In genomic region chr12:45991289-45992249, GRCh38 we compare ENCODE assay signal across 1 cellular context.
TF ChIP-seq lines count a peak whose summit lies in the region.

No MANE protein-coding gene starts in this region.

TF ChIP-seq in K562, 482 proteins besides CTCF, POLR2A, EP300 and RAD21 (continued from another document and continues in another):
- TF ChIP-seq, protein P1, sequence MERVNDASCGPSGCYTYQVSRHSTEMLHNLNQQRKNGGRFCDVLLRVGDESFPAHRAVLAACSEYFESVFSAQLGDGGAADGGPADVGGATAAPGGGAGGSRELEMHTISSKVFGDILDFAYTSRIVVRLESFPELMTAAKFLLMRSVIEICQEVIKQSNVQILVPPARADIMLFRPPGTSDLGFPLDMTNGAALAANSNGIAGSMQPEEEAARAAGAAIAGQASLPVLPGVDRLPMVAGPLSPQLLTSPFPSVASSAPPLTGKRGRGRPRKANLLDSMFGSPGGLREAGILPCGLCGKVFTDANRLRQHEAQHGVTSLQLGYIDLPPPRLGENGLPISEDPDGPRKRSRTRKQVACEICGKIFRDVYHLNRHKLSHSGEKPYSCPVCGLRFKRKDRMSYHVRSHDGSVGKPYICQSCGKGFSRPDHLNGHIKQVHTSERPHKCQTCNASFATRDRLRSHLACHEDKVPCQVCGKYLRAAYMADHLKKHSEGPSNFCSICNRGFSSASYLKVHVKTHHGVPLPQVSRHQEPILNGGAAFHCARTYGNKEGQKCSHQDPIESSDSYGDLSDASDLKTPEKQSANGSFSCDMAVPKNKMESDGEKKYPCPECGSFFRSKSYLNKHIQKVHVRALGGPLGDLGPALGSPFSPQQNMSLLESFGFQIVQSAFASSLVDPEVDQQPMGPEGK (CRISPR knock-in tag; IDR thresholded peaks at IDR 0.05; ENCODE audit: borderline replicate concordance): 0 out of 2 replicates have a peak, but pooled peaks have one; percentile 25
- TF ChIP-seq RNF219 (CRISPR knock-in tag; IDR thresholded peaks at IDR 0.05) (no peak), ZBTB40 (IDR thresholded peaks at IDR 0.05) (peak; percentile 89), ZBTB40 (CRISPR knock-in tag; IDR thresholded peaks at IDR 0.05) (peak; percentile 73), NCOA6 (IDR thresholded peaks at IDR 0.05) (0 out of 2 replicates have a peak, but pooled peaks have one; percentile 39), HMGN3 (IDR thresholded peaks at IDR 0.05; ENCODE audit: borderline replicate concordance, extremely low read depth, insufficient read length, low read depth, low read length) (peak; percentile 82), E2F3 (CRISPR knock-in tag; IDR thresholded peaks at IDR 0.05) (peak; percentile 45; the same call in 1 of the 2 replicates), MAZ (CRISPR knock-in tag; conservative IDR thresholded peaks at IDR 0.05 in 1 of 2, IDR thresholded peaks at IDR 0.05 in 1 of 2) (peak; percentile 79 to 82), ZNF316 (IDR thresholded peaks at IDR 0.05) (peak; percentile 47; the same call in 1 of the 2 replicates), BDP1 (IDR thresholded peaks at IDR 0.05; ENCODE audit: insufficient read depth, insufficient read length) (no peak), CBX1 (IDR thresholded peaks at IDR 0.05; ENCODE audit: low read depth) (peak; percentile 35; the same call in 1 of the 2 replicates), DACH1 (IDR thresholded peaks at IDR 0.05; ENCODE audit: partially characterized antibody) (peak; percentile 89), ZNF175 (CRISPR knock-in tag; IDR thresholded peaks at IDR 0.05; ENCODE audit: low read depth) (0 out of 2 replicates have a peak, but pooled peaks have one; percentile 22), FOXK2 (conservative IDR thresholded peaks at IDR 0.05 in 1 of 2, IDR thresholded peaks at IDR 0.05 in 1 of 2; ENCODE audit: low read depth in 2 of 2) (peak; percentile 59 to 68; a peak in 2 of 4 replicates), MLLT1 (IDR thresholded peaks at IDR 0.05) (peak; percentile 42 to 92), SUPT5H (IDR thresholded peaks at IDR 0.05) (peak; percentile 95), PKNOX1 (IDR thresholded peaks at IDR 0.05) (peak; percentile 47; the same call in 1 of the 2 replicates), RBM22 (IDR thresholded peaks at IDR 0.05; ENCODE audit: low read depth, low read length, poor library complexity, severe bottlenecking) (peak; percentile 25), BRD9 (IDR thresholded peaks at IDR 0.05; ENCODE audit: low read depth, partially characterized antibody) (peak; percentile 88), KAT8 (IDR thresholded peaks at IDR 0.05; ENCODE audit: low read depth) (no peak), ZNF79 (CRISPR knock-in tag; IDR thresholded peaks at IDR 0.05; ENCODE audit: low read depth) (no peak), ZBTB1 (CRISPR knock-in tag; IDR thresholded peaks at IDR 0.05; ENCODE audit: borderline replicate concordance, low read depth) (0 out of 2 replicates have a peak, but pooled peaks have one; percentile 23), MTA1 (IDR thresholded peaks at IDR 0.05; ENCODE audit: borderline replicate concordance) (peak; percentile 72; the same call in 1 of the 2 replicates), ATF7 (IDR thresholded peaks at IDR 0.05) (peak; percentile 62), TAF7 (tag; IDR thresholded peaks at IDR 0.05) (peak; percentile 76)
- TF ChIP-seq, protein P2, sequence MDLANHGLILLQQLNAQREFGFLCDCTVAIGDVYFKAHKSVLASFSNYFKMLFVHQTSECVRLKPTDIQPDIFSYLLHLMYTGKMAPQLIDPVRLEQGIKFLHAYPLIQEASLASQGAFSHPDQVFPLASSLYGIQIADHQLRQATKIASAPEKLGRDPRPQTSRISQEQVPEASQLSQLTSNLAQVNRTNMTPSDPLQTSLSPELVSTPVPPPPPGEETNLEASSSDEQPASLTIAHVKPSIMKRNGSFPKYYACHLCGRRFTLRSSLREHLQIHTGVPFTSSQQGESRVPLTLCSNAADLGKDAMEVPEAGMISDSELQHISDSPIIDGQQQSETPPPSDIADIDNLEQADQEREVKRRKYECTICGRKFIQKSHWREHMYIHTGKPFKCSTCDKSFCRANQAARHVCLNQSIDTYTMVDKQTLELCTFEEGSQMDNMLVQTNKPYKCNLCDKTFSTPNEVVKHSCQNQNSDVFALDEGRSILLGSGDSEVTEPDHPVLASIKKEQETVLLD (IDR thresholded peaks at IDR 0.05): peak; percentile 89
- TF ChIP-seq, protein P3, sequence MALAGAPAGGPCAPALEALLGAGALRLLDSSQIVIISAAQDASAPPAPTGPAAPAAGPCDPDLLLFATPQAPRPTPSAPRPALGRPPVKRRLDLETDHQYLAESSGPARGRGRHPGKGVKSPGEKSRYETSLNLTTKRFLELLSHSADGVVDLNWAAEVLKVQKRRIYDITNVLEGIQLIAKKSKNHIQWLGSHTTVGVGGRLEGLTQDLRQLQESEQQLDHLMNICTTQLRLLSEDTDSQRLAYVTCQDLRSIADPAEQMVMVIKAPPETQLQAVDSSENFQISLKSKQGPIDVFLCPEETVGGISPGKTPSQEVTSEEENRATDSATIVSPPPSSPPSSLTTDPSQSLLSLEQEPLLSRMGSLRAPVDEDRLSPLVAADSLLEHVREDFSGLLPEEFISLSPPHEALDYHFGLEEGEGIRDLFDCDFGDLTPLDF (CRISPR knock-in tag; IDR thresholded peaks at IDR 0.05): 0 out of 2 replicates have a peak, but pooled peaks have one; percentile 55
- TF ChIP-seq, protein P4, sequence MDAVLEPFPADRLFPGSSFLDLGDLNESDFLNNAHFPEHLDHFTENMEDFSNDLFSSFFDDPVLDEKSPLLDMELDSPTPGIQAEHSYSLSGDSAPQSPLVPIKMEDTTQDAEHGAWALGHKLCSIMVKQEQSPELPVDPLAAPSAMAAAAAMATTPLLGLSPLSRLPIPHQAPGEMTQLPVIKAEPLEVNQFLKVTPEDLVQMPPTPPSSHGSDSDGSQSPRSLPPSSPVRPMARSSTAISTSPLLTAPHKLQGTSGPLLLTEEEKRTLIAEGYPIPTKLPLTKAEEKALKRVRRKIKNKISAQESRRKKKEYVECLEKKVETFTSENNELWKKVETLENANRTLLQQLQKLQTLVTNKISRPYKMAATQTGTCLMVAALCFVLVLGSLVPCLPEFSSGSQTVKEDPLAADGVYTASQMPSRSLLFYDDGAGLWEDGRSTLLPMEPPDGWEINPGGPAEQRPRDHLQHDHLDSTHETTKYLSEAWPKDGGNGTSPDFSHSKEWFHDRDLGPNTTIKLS (IDR thresholded peaks at IDR 0.05; ENCODE audit: borderline replicate concordance, low read depth): peak; percentile 75; the same call in 1 of the 2 replicates
